Comparison of ENCODE assay signal across 1 cellular context in the genomic region with DNA sequence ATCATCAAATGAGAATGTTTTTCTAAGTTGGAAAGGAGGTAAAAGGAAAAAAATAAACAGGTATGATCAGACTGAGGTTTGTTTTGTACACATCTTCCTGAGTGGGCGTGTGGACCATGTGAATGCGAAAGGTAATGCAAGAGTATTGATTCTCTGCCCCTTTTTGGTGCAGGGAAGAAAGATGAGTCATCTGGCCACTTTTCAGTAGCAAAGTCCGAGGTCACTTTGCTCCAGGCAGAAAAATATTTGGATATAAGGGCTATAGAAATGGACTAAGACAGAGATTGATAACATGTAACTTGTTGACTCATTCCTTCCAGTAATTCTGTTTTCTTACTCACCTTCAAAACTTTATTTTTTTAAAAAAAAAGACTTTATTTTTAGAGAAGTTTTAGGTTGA.
TF ChIP-seq lines count a peak whose summit lies in the region.

No MANE protein-coding gene starts in this region.

TF ChIP-seq in HepG2, 621 proteins besides CTCF, POLR2A, EP300 and RAD21 (continued from another document and continues in another):
- TF ChIP-seq ZSCAN12 (CRISPR knock-in tag; IDR thresholded peaks at IDR 0.05) (no peak), MEIS2 (CRISPR knock-in tag; IDR thresholded peaks at IDR 0.05) (no peak), ZSCAN31 (CRISPR knock-in tag; IDR thresholded peaks at IDR 0.05; ENCODE audit: low read depth) (no peak), PHF21A (CRISPR knock-in tag; IDR thresholded peaks at IDR 0.05) (0 out of 2 replicates have a peak, but pooled peaks have one; percentile 34), ATF1 (CRISPR knock-in tag; IDR thresholded peaks at IDR 0.05) (peak; percentile 20; the same call in 1 of the 2 replicates), ZMYM2 (CRISPR knock-in tag; IDR thresholded peaks at IDR 0.05) (no peak), TEAD2 (CRISPR knock-in tag; IDR thresholded peaks at IDR 0.05) (no peak), FOXA1 (IDR thresholded peaks at IDR 0.05) (no peak), FOXA1 (CRISPR knock-in tag; IDR thresholded peaks at IDR 0.05) (peak; percentile 51), CBX1 (IDR thresholded peaks at IDR 0.05; ENCODE audit: low read depth) (no peak), NAIF1 (CRISPR knock-in tag; IDR thresholded peaks at IDR 0.05; ENCODE audit: borderline replicate concordance) (no peak), ZNF724P (CRISPR knock-in tag; IDR thresholded peaks at IDR 0.05; ENCODE audit: borderline replicate concordance) (no peak), ZFP82 (CRISPR knock-in tag; IDR thresholded peaks at IDR 0.05; ENCODE audit: borderline replicate concordance) (no peak), ATF7-NPFF (CRISPR knock-in tag; IDR thresholded peaks at IDR 0.05; ENCODE audit: low read depth) (no peak), ZNF564 (CRISPR knock-in tag; IDR thresholded peaks at IDR 0.05) (no peak), ZNF7 (CRISPR knock-in tag; IDR thresholded peaks at IDR 0.05) (no peak), ATRX (CRISPR knock-in tag; IDR thresholded peaks at IDR 0.05; ENCODE audit: borderline replicate concordance) (no peak), JUNB (CRISPR knock-in tag; IDR thresholded peaks at IDR 0.05; ENCODE audit: borderline replicate concordance) (peak; percentile 79), TCF7 (IDR thresholded peaks at IDR 0.05; ENCODE audit: low read depth) (peak; percentile 21; the same call in 1 of the 2 replicates), LCORL (IDR thresholded peaks at IDR 0.05) (no peak), LCORL (CRISPR knock-in tag; IDR thresholded peaks at IDR 0.05) (peak; percentile 42; the same call in 1 of the 2 replicates), FOXJ3 (CRISPR knock-in tag; IDR thresholded peaks at IDR 0.05; ENCODE audit: borderline replicate concordance) (0 out of 2 replicates have a peak, but pooled peaks have one; percentile 28)
- TF ChIP-seq, protein P1, sequence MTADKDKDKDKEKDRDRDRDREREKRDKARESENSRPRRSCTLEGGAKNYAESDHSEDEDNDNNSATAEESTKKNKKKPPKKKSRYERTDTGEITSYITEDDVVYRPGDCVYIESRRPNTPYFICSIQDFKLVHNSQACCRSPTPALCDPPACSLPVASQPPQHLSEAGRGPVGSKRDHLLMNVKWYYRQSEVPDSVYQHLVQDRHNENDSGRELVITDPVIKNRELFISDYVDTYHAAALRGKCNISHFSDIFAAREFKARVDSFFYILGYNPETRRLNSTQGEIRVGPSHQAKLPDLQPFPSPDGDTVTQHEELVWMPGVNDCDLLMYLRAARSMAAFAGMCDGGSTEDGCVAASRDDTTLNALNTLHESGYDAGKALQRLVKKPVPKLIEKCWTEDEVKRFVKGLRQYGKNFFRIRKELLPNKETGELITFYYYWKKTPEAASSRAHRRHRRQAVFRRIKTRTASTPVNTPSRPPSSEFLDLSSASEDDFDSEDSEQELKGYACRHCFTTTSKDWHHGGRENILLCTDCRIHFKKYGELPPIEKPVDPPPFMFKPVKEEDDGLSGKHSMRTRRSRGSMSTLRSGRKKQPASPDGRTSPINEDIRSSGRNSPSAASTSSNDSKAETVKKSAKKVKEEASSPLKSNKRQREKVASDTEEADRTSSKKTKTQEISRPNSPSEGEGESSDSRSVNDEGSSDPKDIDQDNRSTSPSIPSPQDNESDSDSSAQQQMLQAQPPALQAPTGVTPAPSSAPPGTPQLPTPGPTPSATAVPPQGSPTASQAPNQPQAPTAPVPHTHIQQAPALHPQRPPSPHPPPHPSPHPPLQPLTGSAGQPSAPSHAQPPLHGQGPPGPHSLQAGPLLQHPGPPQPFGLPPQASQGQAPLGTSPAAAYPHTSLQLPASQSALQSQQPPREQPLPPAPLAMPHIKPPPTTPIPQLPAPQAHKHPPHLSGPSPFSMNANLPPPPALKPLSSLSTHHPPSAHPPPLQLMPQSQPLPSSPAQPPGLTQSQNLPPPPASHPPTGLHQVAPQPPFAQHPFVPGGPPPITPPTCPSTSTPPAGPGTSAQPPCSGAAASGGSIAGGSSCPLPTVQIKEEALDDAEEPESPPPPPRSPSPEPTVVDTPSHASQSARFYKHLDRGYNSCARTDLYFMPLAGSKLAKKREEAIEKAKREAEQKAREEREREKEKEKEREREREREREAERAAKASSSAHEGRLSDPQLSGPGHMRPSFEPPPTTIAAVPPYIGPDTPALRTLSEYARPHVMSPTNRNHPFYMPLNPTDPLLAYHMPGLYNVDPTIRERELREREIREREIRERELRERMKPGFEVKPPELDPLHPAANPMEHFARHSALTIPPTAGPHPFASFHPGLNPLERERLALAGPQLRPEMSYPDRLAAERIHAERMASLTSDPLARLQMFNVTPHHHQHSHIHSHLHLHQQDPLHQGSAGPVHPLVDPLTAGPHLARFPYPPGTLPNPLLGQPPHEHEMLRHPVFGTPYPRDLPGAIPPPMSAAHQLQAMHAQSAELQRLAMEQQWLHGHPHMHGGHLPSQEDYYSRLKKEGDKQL (CRISPR knock-in tag; IDR thresholded peaks at IDR 0.05; ENCODE audit: low read depth) = no peak
- TF ChIP-seq, protein P2, sequence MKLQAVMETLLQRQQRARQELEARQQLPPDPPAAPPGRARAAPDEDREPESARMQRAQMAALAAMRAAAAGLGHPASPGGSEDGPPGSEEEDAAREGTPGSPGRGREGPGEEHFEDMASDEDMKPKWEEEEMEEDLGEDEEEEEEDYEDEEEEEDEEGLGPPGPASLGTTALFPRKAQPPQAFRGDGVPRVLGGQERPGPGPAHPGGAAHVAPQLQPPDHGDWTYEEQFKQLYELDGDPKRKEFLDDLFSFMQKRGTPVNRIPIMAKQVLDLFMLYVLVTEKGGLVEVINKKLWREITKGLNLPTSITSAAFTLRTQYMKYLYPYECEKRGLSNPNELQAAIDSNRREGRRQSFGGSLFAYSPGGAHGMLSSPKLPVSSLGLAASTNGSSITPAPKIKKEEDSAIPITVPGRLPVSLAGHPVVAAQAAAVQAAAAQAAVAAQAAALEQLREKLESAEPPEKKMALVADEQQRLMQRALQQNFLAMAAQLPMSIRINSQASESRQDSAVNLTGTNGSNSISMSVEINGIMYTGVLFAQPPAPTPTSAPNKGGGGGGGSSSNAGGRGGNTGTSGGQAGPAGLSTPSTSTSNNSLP (IDR thresholded peaks at IDR 0.05; ENCODE audit: low read depth, low read length) = peak; percentile 61; the same call in 1 of the 2 replicates
- TF ChIP-seq, protein P3, sequence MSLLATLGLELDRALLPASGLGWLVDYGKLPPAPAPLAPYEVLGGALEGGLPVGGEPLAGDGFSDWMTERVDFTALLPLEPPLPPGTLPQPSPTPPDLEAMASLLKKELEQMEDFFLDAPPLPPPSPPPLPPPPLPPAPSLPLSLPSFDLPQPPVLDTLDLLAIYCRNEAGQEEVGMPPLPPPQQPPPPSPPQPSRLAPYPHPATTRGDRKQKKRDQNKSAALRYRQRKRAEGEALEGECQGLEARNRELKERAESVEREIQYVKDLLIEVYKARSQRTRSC (CRISPR knock-in tag; IDR thresholded peaks at IDR 0.05; ENCODE audit: low read depth) = no peak
- TF ChIP-seq, protein P4, sequence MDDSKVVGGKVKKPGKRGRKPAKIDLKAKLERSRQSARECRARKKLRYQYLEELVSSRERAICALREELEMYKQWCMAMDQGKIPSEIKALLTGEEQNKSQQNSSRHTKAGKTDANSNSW (CRISPR knock-in tag; IDR thresholded peaks at IDR 0.05; ENCODE audit: borderline replicate concordance) = no peak
- TF ChIP-seq, protein P5, sequence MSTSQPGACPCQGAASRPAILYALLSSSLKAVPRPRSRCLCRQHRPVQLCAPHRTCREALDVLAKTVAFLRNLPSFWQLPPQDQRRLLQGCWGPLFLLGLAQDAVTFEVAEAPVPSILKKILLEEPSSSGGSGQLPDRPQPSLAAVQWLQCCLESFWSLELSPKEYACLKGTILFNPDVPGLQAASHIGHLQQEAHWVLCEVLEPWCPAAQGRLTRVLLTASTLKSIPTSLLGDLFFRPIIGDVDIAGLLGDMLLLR (CRISPR knock-in tag; IDR thresholded peaks at IDR 0.05) = no peak
- TF ChIP-seq, protein P6, sequence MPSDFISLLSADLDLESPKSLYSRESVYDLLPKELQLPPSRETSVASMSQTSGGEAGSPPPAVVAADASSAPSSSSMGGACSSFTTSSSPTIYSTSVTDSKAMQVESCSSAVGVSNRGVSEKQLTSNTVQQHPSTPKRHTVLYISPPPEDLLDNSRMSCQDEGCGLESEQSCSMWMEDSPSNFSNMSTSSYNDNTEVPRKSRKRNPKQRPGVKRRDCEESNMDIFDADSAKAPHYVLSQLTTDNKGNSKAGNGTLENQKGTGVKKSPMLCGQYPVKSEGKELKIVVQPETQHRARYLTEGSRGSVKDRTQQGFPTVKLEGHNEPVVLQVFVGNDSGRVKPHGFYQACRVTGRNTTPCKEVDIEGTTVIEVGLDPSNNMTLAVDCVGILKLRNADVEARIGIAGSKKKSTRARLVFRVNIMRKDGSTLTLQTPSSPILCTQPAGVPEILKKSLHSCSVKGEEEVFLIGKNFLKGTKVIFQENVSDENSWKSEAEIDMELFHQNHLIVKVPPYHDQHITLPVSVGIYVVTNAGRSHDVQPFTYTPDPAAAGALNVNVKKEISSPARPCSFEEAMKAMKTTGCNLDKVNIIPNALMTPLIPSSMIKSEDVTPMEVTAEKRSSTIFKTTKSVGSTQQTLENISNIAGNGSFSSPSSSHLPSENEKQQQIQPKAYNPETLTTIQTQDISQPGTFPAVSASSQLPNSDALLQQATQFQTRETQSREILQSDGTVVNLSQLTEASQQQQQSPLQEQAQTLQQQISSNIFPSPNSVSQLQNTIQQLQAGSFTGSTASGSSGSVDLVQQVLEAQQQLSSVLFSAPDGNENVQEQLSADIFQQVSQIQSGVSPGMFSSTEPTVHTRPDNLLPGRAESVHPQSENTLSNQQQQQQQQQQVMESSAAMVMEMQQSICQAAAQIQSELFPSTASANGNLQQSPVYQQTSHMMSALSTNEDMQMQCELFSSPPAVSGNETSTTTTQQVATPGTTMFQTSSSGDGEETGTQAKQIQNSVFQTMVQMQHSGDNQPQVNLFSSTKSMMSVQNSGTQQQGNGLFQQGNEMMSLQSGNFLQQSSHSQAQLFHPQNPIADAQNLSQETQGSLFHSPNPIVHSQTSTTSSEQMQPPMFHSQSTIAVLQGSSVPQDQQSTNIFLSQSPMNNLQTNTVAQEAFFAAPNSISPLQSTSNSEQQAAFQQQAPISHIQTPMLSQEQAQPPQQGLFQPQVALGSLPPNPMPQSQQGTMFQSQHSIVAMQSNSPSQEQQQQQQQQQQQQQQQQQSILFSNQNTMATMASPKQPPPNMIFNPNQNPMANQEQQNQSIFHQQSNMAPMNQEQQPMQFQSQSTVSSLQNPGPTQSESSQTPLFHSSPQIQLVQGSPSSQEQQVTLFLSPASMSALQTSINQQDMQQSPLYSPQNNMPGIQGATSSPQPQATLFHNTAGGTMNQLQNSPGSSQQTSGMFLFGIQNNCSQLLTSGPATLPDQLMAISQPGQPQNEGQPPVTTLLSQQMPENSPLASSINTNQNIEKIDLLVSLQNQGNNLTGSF (CRISPR knock-in tag; IDR thresholded peaks at IDR 0.05) = no peak
- TF ChIP-seq, protein P7, sequence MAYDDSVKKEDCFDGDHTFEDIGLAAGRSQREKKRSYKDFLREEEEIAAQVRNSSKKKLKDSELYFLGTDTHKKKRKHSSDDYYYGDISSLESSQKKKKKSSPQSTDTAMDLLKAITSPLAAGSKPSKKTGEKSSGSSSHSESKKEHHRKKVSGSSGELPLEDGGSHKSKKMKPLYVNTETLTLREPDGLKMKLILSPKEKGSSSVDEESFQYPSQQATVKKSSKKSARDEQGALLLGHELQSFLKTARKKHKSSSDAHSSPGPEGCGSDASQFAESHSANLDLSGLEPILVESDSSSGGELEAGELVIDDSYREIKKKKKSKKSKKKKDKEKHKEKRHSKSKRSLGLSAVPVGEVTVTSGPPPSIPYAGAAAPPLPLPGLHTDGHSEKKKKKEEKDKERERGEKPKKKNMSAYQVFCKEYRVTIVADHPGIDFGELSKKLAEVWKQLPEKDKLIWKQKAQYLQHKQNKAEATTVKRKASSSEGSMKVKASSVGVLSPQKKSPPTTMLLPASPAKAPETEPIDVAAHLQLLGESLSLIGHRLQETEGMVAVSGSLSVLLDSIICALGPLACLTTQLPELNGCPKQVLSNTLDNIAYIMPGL (CRISPR knock-in tag; IDR thresholded peaks at IDR 0.05; ENCODE audit: borderline replicate concordance in 1 of 2, low read depth in 1 of 2) = no peak
- TF ChIP-seq, protein P8, sequence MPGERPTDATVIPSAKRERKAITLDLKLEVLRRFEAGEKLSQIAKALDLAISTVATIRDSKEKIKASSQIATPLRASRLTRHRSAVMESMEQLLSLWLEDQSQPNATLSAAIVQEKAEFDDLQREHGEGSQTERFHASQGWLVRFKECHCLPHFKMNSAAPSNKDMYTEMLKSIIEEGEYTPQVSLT (CRISPR knock-in tag; IDR thresholded peaks at IDR 0.05; ENCODE audit: borderline replicate concordance, low read depth) = no peak
- TF ChIP-seq, protein P9, sequence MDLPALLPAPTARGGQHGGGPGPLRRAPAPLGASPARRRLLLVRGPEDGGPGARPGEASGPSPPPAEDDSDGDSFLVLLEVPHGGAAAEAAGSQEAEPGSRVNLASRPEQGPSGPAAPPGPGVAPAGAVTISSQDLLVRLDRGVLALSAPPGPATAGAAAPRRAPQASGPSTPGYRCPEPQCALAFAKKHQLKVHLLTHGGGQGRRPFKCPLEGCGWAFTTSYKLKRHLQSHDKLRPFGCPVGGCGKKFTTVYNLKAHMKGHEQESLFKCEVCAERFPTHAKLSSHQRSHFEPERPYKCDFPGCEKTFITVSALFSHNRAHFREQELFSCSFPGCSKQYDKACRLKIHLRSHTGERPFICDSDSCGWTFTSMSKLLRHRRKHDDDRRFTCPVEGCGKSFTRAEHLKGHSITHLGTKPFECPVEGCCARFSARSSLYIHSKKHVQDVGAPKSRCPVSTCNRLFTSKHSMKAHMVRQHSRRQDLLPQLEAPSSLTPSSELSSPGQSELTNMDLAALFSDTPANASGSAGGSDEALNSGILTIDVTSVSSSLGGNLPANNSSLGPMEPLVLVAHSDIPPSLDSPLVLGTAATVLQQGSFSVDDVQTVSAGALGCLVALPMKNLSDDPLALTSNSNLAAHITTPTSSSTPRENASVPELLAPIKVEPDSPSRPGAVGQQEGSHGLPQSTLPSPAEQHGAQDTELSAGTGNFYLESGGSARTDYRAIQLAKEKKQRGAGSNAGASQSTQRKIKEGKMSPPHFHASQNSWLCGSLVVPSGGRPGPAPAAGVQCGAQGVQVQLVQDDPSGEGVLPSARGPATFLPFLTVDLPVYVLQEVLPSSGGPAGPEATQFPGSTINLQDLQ (CRISPR knock-in tag; IDR thresholded peaks at IDR 0.05) = no peak
- TF ChIP-seq, protein P10, sequence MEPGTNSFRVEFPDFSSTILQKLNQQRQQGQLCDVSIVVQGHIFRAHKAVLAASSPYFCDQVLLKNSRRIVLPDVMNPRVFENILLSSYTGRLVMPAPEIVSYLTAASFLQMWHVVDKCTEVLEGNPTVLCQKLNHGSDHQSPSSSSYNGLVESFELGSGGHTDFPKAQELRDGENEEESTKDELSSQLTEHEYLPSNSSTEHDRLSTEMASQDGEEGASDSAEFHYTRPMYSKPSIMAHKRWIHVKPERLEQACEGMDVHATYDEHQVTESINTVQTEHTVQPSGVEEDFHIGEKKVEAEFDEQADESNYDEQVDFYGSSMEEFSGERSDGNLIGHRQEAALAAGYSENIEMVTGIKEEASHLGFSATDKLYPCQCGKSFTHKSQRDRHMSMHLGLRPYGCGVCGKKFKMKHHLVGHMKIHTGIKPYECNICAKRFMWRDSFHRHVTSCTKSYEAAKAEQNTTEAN (CRISPR knock-in tag; conservative IDR thresholded peaks at IDR 0.05) = no peak
